Comparison of ENCODE assay signal across 1 cellular context in the genomic region with DNA sequence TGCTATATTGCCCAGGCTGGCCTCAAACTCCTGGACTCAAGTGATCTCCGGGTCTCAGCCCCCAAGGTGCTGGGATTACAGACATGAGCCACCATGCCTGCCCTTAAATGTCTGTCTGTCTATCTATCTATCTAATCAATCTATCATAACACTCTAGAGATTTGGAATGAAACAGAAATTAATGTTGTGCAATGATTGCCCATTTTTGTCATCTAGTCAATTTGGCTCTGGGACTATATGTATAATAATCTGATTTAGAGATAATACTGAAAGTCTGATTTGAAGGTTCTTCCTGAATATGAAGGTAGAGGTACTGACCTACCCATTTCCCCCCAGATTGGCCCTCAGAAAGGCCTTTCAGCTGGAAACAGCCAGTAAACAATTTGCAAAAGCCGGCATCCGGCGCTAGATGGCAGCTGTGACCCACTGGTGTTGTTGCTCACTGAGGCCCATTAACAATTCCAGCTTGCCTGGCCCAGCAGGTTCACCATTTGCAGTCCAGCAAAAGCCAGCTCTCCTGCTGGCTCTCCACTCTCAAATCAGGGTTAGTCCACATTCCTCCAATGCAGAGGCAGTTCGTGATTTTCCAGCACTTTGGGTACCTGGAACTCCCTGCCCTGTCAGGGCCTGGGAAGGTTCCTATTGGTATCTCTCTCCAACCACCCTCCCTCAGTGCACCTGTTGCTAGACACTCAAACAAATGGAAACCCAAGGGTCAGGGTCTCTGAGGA.
TF ChIP-seq lines count a peak whose summit lies in the region.

No MANE protein-coding gene starts in this region.

TF ChIP-seq in H1, 55 proteins besides CTCF, POLR2A, EP300 and RAD21:
- TF ChIP-seq TBP (IDR thresholded peaks at IDR 0.05; ENCODE audit: low read depth, low read length) (peak; percentile 19; the same call in 1 of the 2 replicates), KDM4A (IDR thresholded peaks at IDR 0.05; ENCODE audit: low read depth, low read length, severe bottlenecking) (no peak), HDAC2 (IDR thresholded peaks at IDR 0.05; ENCODE audit: borderline replicate concordance in 1 of 2, low read depth in 2 of 2, low read length in 2 of 2) (peak in 1 of 2 experiments; percentile 48; a peak in 1 of 4 replicates), EZH2 (IDR thresholded peaks at IDR 0.05; ENCODE audit: low read depth, low read length, severe bottlenecking) (no peak), NANOG (IDR thresholded peaks at IDR 0.05; ENCODE audit: insufficient read depth, low read depth, low read length, poor library complexity, severe bottlenecking) (peak; percentile 45), YY1 (IDR thresholded peaks at IDR 0.05; ENCODE audit: low read depth, low read length) (peak; percentile 77), JUND (IDR thresholded peaks at IDR 0.05; ENCODE audit: low read length) (peak; percentile 34; the same call in 1 of the 2 replicates), TEAD4 (IDR thresholded peaks at IDR 0.05; ENCODE audit: low read depth, low read length) (peak; percentile 68; the same call in 1 of the 2 replicates)
